11 cellular contexts compared by ENCODE assay signal in genomic region chr1:14994841-14995437, GRCh38.
"Had no signal": no experiment of that assay in that cellular context is flagged by ENCODE, and none has a peak within 500 bp of the region (broad histone marks: within the 10 kb centered on the region; RNA-seq: fewer than 3 reads in every experiment).

No MANE protein-coding gene starts in this region.

- H3K27me3 ChIP-seq: esophagus muscularis mucosa, stomach had no signal

- H3K27ac ChIP-seq: esophagus muscularis mucosa had no signal

- H3K4me3 ChIP-seq: esophagus muscularis mucosa, stomach had no signal

- H3K9me3 ChIP-seq: esophagus muscularis mucosa, stomach had no signal

- H3K36me3 ChIP-seq: esophagus muscularis mucosa, stomach had no signal

- ATAC-seq: natural killer cell, T-helper 17 cell had no signal

- DNase-seq: activated B cell treated with CpG ODN at 0.5 μM for 24 hours; activated CD4-positive, alpha-beta T cell treated with anti-CD3 and anti-CD28 coated beads, Interleukin-2, amount 50 U/mL, for 1 hour; activated naive CD4-positive, alpha-beta T cell treated with anti-CD3 and anti-CD28 coated beads, Interleukin-2, amount 10 ng/mL, durations not matched to agents 7 days and 5 days; immature natural killer cell; left cardiac atrium; natural killer cell; occipital lobe; stimulated activated CD4-positive, alpha-beta T cell treated with anti-CD3 and anti-CD28 coated beads, Interleukin-15, amount 100 ng/mL, for 24 hours; stomach; T-helper 17 cell had no signal
